Comparison of ENCODE assay signal across 12 cellular contexts in genomic region chr11:112526699-112527410, GRCh38.
DNase-seq lines count a peak whose midpoint lies in the region; ATAC-seq and TF ChIP-seq lines count a peak whose summit lies in the region.
"Had no signal": no experiment of that assay in that cellular context is flagged by ENCODE, and none has a peak within 500 bp of the region (broad histone marks: within the 10 kb centered on the region; RNA-seq: fewer than 3 reads in every experiment).

No MANE protein-coding gene starts in this region.

- TF ChIP-seq CTCF in HFFc6 (IDR thresholded peaks at IDR 0.05) = no peak

- peak overlapping the region in 1 of 2 donors; percentile 41 for H3K27ac Mint-ChIP-seq in natural killer cell treated with Interleukin-12 subunit alpha and Interleukin-12 subunit beta and Interleukin-15 and Interleukin-18, amount 100 ng/mL, for 72 hours
- H3K27ac Mint-ChIP-seq in HFFc6 = no peak overlapping the region
- H3K27ac Mint-ChIP-seq: mesothelial cell of epicardium had no signal

- CTCF ChIA-PET in HEK293T (lab: Yijun Ruan, JAX) = interaction anchor here (0.6 to 0.8 kb wide), 2 partner anchors 29 to 153 kb away, joined by 3 read pairs; no protein-coding TSS in a partner anchor

- peak; percentile 46 for ATAC-seq in HG02588 (IDR thresholded peaks at IDR 0.05; ENCODE audit: unreplicated experiment)
- peak; percentile 40 for ATAC-seq in esophagus mucosa
- peak; percentile 69 to 89 for ATAC-seq in natural killer cell treated with Interleukin-12 subunit alpha and Interleukin-12 subunit beta and Interleukin-15 and Interleukin-18, amount 100 ng/mL, for 72 hours
- ATAC-seq: SK-N-SH treated with all-trans-retinoic acid at 6 μM for 48 hours had no signal

- peaks cover 5 to 36% of the 10 kb centered on the region in 2 donors for H3K27me3 Mint-ChIP-seq in natural killer cell treated with Interleukin-12 subunit alpha and Interleukin-12 subunit beta and Interleukin-15 and Interleukin-18, amount 100 ng/mL, for 72 hours
- peaks cover 18% of the 10 kb centered on the region for H3K27me3 Mint-ChIP-seq in HFFc6 (ENCODE audit: insufficient read depth)

- peak; percentile 17 for DNase-seq in EH (ENCODE audit: low read depth)
- DNase-seq in natural killer cell treated with Interleukin-12 subunit alpha and Interleukin-12 subunit beta and Interleukin-15 and Interleukin-18, amount 100 ng/mL, for 72 hours (ENCODE audit: low spot score) = peak; percentile 72
- DNase-seq in HEK293T (ENCODE audit: extremely low spot score) = no peak
- DNase-seq in HFFc6 = no peak
- DNase-seq in cortex of kidney (lab: John Stamatoyannopoulos, UW) = no peak
- DNase-seq: central memory CD4-positive, alpha-beta T cell; NCI-H1105 treated with DMSO at 0.1 percent for 48 hours; NCI-H510A treated with DMSO at 0.1 percent for 48 hours had no signal

- POLR2A ChIA-PET in HEK293T (lab: Yijun Ruan, JAX) = no interaction called here

- H3K4me1 Mint-ChIP-seq in natural killer cell treated with Interleukin-12 subunit alpha and Interleukin-12 subunit beta and Interleukin-15 and Interleukin-18, amount 100 ng/mL, for 72 hours (ENCODE audit: low read depth in 2 of 2) = peaks cover 4 to 37% of the 10 kb centered on the region in 2 donors
- peaks cover 37% of the 10 kb centered on the region for H3K4me1 Mint-ChIP-seq in HFFc6 (ENCODE audit: low read depth)

- H3K36me3 Mint-ChIP-seq in natural killer cell treated with Interleukin-12 subunit alpha and Interleukin-12 subunit beta and Interleukin-15 and Interleukin-18, amount 100 ng/mL, for 72 hours = no peaks in the 10 kb centered on the region
- H3K36me3 Mint-ChIP-seq in HFFc6 (ENCODE audit: low read depth) = no peaks in the 10 kb centered on the region
- H3K36me3 Mint-ChIP-seq: mesothelial cell of epicardium had no signal

- no peaks in the 10 kb centered on the region for H3K9me3 Mint-ChIP-seq in natural killer cell treated with Interleukin-12 subunit alpha and Interleukin-12 subunit beta and Interleukin-15 and Interleukin-18, amount 100 ng/mL, for 72 hours
- H3K9me3 Mint-ChIP-seq in HFFc6 = no peaks in the 10 kb centered on the region
- H3K9me3 Mint-ChIP-seq: mesothelial cell of epicardium had no signal

- H3K4me3 Mint-ChIP-seq in natural killer cell treated with Interleukin-12 subunit alpha and Interleukin-12 subunit beta and Interleukin-15 and Interleukin-18, amount 100 ng/mL, for 72 hours = no peak overlapping the region
- no peak overlapping the region for H3K4me3 Mint-ChIP-seq in HFFc6
- H3K4me3 Mint-ChIP-seq: mesothelial cell of epicardium had no signal

TF ChIP-seq in HEK293T, 16 proteins besides CTCF, POLR2A, EP300 and RAD21:
- no peak for TF ChIP-seq ELF4 (IDR thresholded peaks at IDR 0.05)
- no peak for TF ChIP-seq L3MBTL2 (conservative IDR thresholded peaks at IDR 0.05)
- no peak for TF ChIP-seq SP1 (IDR thresholded peaks at IDR 0.05)
- no peak for TF ChIP-seq TARDBP (IDR thresholded peaks at IDR 0.05)
- TF ChIP-seq SUZ12 (IDR thresholded peaks at IDR 0.05) = no peak
- TF ChIP-seq NFRKB (IDR thresholded peaks at IDR 0.05) = no peak
- no peak for TF ChIP-seq FOXA1 (IDR thresholded peaks at IDR 0.05)

Comparison
In these comparisons a context has a peak if more than half of its experiments do, and no peak if none do; other contexts are left out.
1. DNase-seq: peak in EH (single experiment) and natural killer cell treated with Interleukin-12 subunit alpha and Interleukin-12 subunit beta and Interleukin-15 and Interleukin-18, amount 100 ng/mL, for 72 hours (single experiment); none in HEK293T (single experiment), HFFc6 (single experiment) and cortex of kidney (single experiment).
2. Peak in every context shown above with its lines, with median percentiles within 50 percentile points of each other: ATAC-seq.